ENCODE assay signal across 1 cellular context in the genomic region with DNA sequence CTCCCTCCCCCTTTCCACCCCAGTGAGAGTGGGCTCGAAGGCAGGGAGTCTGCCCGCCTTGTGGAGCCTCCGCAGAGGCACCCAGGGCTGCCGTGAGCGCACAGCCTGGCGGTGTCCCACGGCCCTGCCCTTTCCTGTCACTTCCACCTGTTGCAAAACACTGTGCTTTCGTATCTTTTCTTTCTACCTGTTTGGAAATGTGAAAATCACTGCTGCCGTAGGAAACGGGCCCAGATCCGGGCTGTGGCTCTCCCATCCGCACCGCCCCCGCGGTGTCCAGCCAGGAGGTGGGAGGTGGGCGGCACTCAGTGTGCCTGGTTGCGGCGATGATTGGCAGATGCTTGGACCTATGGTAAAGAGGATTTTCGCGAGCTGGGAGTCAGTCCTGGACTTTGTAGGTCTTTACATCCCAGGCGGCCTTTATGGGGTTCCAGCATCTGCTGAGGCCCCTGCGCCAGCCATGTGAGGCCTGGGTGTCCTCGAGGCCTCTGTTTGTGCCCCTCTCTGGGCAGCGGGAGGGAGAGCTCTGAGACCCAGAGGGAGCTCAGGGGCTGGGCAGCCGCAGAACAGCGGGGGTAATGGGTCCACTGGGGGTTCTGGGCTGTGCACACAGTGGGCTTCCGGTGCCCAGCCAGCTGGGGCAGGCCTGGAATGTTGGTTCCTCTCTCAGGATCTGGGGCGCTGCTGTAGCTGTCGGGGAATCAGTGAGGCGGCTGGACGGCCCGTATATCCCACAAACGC.
TF ChIP-seq lines count a peak whose summit lies in the region.

No MANE protein-coding gene starts in this region.

TF ChIP-seq in WTC11, 78 proteins besides CTCF, POLR2A, EP300 and RAD21:
- TF ChIP-seq, protein P1, sequence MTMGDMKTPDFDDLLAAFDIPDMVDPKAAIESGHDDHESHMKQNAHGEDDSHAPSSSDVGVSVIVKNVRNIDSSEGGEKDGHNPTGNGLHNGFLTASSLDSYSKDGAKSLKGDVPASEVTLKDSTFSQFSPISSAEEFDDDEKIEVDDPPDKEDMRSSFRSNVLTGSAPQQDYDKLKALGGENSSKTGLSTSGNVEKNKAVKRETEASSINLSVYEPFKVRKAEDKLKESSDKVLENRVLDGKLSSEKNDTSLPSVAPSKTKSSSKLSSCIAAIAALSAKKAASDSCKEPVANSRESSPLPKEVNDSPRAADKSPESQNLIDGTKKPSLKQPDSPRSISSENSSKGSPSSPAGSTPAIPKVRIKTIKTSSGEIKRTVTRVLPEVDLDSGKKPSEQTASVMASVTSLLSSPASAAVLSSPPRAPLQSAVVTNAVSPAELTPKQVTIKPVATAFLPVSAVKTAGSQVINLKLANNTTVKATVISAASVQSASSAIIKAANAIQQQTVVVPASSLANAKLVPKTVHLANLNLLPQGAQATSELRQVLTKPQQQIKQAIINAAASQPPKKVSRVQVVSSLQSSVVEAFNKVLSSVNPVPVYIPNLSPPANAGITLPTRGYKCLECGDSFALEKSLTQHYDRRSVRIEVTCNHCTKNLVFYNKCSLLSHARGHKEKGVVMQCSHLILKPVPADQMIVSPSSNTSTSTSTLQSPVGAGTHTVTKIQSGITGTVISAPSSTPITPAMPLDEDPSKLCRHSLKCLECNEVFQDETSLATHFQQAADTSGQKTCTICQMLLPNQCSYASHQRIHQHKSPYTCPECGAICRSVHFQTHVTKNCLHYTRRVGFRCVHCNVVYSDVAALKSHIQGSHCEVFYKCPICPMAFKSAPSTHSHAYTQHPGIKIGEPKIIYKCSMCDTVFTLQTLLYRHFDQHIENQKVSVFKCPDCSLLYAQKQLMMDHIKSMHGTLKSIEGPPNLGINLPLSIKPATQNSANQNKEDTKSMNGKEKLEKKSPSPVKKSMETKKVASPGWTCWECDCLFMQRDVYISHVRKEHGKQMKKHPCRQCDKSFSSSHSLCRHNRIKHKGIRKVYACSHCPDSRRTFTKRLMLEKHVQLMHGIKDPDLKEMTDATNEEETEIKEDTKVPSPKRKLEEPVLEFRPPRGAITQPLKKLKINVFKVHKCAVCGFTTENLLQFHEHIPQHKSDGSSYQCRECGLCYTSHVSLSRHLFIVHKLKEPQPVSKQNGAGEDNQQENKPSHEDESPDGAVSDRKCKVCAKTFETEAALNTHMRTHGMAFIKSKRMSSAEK (CRISPR knock-in tag; IDR thresholded peaks at IDR 0.05; ENCODE audit: borderline replicate concordance) = no peak
- TF ChIP-seq, protein P2, sequence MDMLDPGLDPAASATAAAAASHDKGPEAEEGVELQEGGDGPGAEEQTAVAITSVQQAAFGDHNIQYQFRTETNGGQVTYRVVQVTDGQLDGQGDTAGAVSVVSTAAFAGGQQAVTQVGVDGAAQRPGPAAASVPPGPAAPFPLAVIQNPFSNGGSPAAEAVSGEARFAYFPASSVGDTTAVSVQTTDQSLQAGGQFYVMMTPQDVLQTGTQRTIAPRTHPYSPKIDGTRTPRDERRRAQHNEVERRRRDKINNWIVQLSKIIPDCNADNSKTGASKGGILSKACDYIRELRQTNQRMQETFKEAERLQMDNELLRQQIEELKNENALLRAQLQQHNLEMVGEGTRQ (CRISPR knock-in tag; IDR thresholded peaks at IDR 0.05) = no peak
- TF ChIP-seq, protein P3, sequence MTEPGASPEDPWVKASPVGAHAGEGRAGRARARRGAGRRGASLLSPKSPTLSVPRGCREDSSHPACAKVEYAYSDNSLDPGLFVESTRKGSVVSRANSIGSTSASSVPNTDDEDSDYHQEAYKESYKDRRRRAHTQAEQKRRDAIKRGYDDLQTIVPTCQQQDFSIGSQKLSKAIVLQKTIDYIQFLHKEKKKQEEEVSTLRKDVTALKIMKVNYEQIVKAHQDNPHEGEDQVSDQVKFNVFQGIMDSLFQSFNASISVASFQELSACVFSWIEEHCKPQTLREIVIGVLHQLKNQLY (CRISPR knock-in tag; IDR thresholded peaks at IDR 0.05) = no peak
- TF ChIP-seq PRRX2 (CRISPR knock-in tag; IDR thresholded peaks at IDR 0.05) = no peak
- TF ChIP-seq GTF2I (CRISPR knock-in tag; conservative IDR thresholded peaks at IDR 0.05) = no peak
- TF ChIP-seq ZNF671 (CRISPR knock-in tag; IDR thresholded peaks at IDR 0.05) = no peak
- TF ChIP-seq ZNF317 (CRISPR knock-in tag; IDR thresholded peaks at IDR 0.05; ENCODE audit: borderline replicate concordance, low read depth) = no peak
- no peak for TF ChIP-seq SOX15 (CRISPR knock-in tag; IDR thresholded peaks at IDR 0.05)
- TF ChIP-seq, protein P4, sequence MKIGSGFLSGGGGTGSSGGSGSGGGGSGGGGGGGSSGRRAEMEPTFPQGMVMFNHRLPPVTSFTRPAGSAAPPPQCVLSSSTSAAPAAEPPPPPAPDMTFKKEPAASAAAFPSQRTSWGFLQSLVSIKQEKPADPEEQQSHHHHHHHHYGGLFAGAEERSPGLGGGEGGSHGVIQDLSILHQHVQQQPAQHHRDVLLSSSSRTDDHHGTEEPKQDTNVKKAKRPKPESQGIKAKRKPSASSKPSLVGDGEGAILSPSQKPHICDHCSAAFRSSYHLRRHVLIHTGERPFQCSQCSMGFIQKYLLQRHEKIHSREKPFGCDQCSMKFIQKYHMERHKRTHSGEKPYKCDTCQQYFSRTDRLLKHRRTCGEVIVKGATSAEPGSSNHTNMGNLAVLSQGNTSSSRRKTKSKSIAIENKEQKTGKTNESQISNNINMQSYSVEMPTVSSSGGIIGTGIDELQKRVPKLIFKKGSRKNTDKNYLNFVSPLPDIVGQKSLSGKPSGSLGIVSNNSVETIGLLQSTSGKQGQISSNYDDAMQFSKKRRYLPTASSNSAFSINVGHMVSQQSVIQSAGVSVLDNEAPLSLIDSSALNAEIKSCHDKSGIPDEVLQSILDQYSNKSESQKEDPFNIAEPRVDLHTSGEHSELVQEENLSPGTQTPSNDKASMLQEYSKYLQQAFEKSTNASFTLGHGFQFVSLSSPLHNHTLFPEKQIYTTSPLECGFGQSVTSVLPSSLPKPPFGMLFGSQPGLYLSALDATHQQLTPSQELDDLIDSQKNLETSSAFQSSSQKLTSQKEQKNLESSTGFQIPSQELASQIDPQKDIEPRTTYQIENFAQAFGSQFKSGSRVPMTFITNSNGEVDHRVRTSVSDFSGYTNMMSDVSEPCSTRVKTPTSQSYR (CRISPR knock-in tag; IDR thresholded peaks at IDR 0.05) = no peak
- TF ChIP-seq, protein P5, sequence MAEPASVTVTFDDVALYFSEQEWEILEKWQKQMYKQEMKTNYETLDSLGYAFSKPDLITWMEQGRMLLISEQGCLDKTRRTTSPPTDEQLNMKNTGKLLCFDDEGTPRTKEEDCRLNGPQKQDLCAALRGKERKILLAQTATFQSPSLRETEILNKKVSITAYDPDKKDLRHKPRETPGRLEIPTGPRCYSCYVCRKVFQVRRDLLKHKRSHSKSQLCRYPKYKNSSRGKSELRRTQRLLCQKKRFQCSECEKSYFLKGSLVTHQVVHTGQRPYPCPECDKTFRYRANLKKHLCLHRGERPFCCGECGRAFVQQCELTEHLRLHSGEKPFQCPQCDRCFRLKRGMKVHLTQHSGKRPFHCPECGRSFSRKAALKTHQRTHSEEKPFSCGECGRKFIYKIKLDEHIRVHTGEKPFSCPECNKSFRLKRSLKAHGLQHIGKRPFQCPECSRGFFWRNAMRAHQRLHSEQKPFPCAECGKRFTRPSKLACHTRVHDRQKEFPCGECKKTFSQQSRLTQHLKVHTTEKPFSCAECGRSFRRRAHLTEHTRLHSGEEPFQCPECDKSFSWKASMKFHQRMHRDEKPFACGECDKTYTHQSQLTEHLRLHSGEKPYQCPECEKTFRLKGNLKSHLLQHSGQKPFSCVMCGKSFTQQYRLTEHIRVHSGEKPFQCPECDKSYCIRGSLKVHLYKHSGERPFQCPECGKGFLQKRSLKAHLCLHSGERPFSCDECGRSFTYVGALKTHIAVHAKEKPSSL (CRISPR knock-in tag; conservative IDR thresholded peaks at IDR 0.05) = no peak
- no peak for TF ChIP-seq OVOL2 (CRISPR knock-in tag; IDR thresholded peaks at IDR 0.05; ENCODE audit: borderline replicate concordance)
- TF ChIP-seq, protein P6, sequence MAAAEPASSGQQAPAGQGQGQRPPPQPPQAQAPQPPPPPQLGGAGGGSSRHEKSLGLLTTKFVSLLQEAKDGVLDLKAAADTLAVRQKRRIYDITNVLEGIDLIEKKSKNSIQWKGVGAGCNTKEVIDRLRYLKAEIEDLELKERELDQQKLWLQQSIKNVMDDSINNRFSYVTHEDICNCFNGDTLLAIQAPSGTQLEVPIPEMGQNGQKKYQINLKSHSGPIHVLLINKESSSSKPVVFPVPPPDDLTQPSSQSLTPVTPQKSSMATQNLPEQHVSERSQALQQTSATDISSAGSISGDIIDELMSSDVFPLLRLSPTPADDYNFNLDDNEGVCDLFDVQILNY (CRISPR knock-in tag; IDR thresholded peaks at IDR 0.05) = no peak
- TF ChIP-seq CREB1 (CRISPR knock-in tag; IDR thresholded peaks at IDR 0.05) = no peak
- no peak for TF ChIP-seq SMAD3 (CRISPR knock-in tag; IDR thresholded peaks at IDR 0.05; ENCODE audit: borderline replicate concordance)
- no peak for TF ChIP-seq ZNF138 (CRISPR knock-in tag; conservative IDR thresholded peaks at IDR 0.05)
- no peak for TF ChIP-seq JUN (CRISPR knock-in tag; IDR thresholded peaks at IDR 0.05)
- TF ChIP-seq, protein P7, sequence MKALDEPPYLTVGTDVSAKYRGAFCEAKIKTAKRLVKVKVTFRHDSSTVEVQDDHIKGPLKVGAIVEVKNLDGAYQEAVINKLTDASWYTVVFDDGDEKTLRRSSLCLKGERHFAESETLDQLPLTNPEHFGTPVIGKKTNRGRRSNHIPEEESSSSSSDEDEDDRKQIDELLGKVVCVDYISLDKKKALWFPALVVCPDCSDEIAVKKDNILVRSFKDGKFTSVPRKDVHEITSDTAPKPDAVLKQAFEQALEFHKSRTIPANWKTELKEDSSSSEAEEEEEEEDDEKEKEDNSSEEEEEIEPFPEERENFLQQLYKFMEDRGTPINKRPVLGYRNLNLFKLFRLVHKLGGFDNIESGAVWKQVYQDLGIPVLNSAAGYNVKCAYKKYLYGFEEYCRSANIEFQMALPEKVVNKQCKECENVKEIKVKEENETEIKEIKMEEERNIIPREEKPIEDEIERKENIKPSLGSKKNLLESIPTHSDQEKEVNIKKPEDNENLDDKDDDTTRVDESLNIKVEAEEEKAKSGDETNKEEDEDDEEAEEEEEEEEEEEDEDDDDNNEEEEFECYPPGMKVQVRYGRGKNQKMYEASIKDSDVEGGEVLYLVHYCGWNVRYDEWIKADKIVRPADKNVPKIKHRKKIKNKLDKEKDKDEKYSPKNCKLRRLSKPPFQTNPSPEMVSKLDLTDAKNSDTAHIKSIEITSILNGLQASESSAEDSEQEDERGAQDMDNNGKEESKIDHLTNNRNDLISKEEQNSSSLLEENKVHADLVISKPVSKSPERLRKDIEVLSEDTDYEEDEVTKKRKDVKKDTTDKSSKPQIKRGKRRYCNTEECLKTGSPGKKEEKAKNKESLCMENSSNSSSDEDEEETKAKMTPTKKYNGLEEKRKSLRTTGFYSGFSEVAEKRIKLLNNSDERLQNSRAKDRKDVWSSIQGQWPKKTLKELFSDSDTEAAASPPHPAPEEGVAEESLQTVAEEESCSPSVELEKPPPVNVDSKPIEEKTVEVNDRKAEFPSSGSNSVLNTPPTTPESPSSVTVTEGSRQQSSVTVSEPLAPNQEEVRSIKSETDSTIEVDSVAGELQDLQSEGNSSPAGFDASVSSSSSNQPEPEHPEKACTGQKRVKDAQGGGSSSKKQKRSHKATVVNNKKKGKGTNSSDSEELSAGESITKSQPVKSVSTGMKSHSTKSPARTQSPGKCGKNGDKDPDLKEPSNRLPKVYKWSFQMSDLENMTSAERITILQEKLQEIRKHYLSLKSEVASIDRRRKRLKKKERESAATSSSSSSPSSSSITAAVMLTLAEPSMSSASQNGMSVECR (CRISPR knock-in tag; IDR thresholded peaks at IDR 0.05; ENCODE audit: borderline replicate concordance) = no peak
- no peak for TF ChIP-seq ELF4 (CRISPR knock-in tag; IDR thresholded peaks at IDR 0.05; ENCODE audit: low read depth)
